16 cellular contexts compared by ENCODE assay signal in the genomic region with DNA sequence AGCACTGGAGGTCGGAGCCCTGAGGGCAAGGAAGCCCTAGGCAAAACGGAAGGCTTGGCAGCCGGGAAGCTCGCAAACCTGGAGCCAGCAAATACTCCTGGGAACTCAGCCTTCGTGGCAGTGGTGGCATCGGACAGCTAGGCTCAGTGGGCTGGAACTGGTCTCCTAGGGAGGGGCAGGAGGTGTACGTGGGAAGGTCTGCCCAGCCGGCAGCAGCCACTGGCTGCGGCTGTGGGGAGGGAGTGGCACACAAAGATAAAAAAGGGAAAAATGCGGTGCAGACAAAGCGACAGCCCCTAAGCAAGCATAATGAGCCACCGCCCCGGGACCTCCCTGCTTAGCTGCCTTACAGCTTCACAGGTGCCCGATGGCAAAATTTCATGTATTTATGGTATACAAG.
DNase-seq lines count a peak whose midpoint lies in the region; ATAC-seq and TF ChIP-seq lines count a peak whose summit lies in the region.
"Had no signal": no experiment of that assay in that cellular context is flagged by ENCODE, and none has a peak within 500 bp of the region (broad histone marks: within the 10 kb centered on the region; RNA-seq: fewer than 3 reads in every experiment).

No MANE protein-coding gene starts in this region.

- no peak for ATAC-seq in activated T-cell treated with anti-CD3 and anti-CD28 coated beads, Interleukin-2, amount 50 U/mL, for 4 hours
- no peak for ATAC-seq in activated T-cell treated with anti-CD3 and anti-CD28 coated beads, Interleukin-2, amount 50 U/mL, for 72 hours (replicated peaks in 1 of 2)
- ATAC-seq in memory B cell (ENCODE audit: low read depth) (no peak), HG02870 (IDR thresholded peaks at IDR 0.05; ENCODE audit: unreplicated experiment) (no peak)
- ATAC-seq: activated CD4-positive, CD25-positive, alpha-beta regulatory T cell treated with anti-CD3 and anti-CD28 coated beads, Interleukin-2, amount 50 U/mL, for 24 hours had no signal

- DNase-seq in activated T-cell treated with anti-CD3 and anti-CD28 coated beads, Interleukin-2, amount 50 U/mL, for 4 hours = no peak
- no peak for DNase-seq in activated T-cell treated with anti-CD3 and anti-CD28 coated beads, Interleukin-2, amount 50 U/mL, for 72 hours
- no peak for DNase-seq in CD14-positive monocyte (ENCODE audit: low spot score)
- peak; percentile 58 for DNase-seq in RPMI8226
- DNase-seq in memory B cell (ENCODE audit: low spot score in 2 of 2) = no peak
- no peak for DNase-seq in RKO (ENCODE audit: low spot score)
- DNase-seq in amniotic stem cell (lab: John Stamatoyannopoulos, UW) = no peak
- DNase-seq: cortex of kidney; H9; kidney; NCI-H146; nucleus accumbens; small intestine; stimulated activated CD4-positive, alpha-beta T cell treated with anti-CD3 and anti-CD28 coated beads, Interleukin-4, amount 100 ng/mL, for 1 hour had no signal

- H3K4me3 Mint-ChIP-seq in activated T-cell treated with anti-CD3 and anti-CD28 coated beads, Interleukin-2, amount 50 U/mL, for 4 hours = peak overlapping the region; percentile 51
- no peak overlapping the region for H3K4me3 Mint-ChIP-seq in activated T-cell treated with anti-CD3 and anti-CD28 coated beads, Interleukin-2, amount 50 U/mL, for 72 hours
- H3K4me3 Mint-ChIP-seq in CD14-positive monocyte (peak overlapping the region; percentile 30 to 73), memory B cell (peak overlapping the region; percentile 70)
- H3K4me3 Mint-ChIP-seq: H9 had no signal

- H3K36me3 Mint-ChIP-seq in activated T-cell treated with anti-CD3 and anti-CD28 coated beads, Interleukin-2, amount 50 U/mL, for 4 hours (ENCODE audit: insufficient read depth) = no peaks in the 10 kb centered on the region
- H3K36me3 Mint-ChIP-seq in activated T-cell treated with anti-CD3 and anti-CD28 coated beads, Interleukin-2, amount 50 U/mL, for 72 hours (ENCODE audit: insufficient read depth in 2 of 2) = no peaks in the 10 kb centered on the region
- no peaks in the 10 kb centered on the region for H3K36me3 Mint-ChIP-seq in CD14-positive monocyte
- no peaks in the 10 kb centered on the region for H3K36me3 Mint-ChIP-seq in memory B cell

- no peak overlapping the region for H3K27ac Mint-ChIP-seq in activated T-cell treated with anti-CD3 and anti-CD28 coated beads, Interleukin-2, amount 50 U/mL, for 72 hours
- H3K27ac Mint-ChIP-seq in CD14-positive monocyte = peak overlapping the region in 1 of 7 donors; percentile 77
- no peak overlapping the region for H3K27ac Mint-ChIP-seq in memory B cell
- H3K27ac Mint-ChIP-seq: H9 had no signal

- intact Hi-C loops in CD14-positive monocyte (cut with micrococcal nuclease) = no loop called here

- peaks cover 1% of the 10 kb centered on the region for H3K27me3 Mint-ChIP-seq in activated T-cell treated with anti-CD3 and anti-CD28 coated beads, Interleukin-2, amount 50 U/mL, for 4 hours (ENCODE audit: low read depth)
- H3K27me3 Mint-ChIP-seq in activated T-cell treated with anti-CD3 and anti-CD28 coated beads, Interleukin-2, amount 50 U/mL, for 72 hours (ENCODE audit: low read depth) = no peaks in the 10 kb centered on the region
- H3K27me3 Mint-ChIP-seq in CD14-positive monocyte (ENCODE audit: low read depth in 3 of 3) (no peaks in the 10 kb centered on the region), memory B cell (peaks cover 1% of the 10 kb centered on the region)

- TF ChIP-seq CTCF in CD14-positive monocyte (IDR thresholded peaks at IDR 0.05) = no peak

- H3K9me3 Mint-ChIP-seq in activated T-cell treated with anti-CD3 and anti-CD28 coated beads, Interleukin-2, amount 50 U/mL, for 4 hours = no peaks in the 10 kb centered on the region
- H3K9me3 Mint-ChIP-seq in activated T-cell treated with anti-CD3 and anti-CD28 coated beads, Interleukin-2, amount 50 U/mL, for 72 hours = no peaks in the 10 kb centered on the region
- H3K9me3 Mint-ChIP-seq in CD14-positive monocyte (peaks cover 0 to 3% (median 0%) of the 10 kb centered on the region in 7 donors), memory B cell (no peaks in the 10 kb centered on the region)
- H3K9me3 Mint-ChIP-seq: H9 had no signal

- H3K4me1 Mint-ChIP-seq in activated T-cell treated with anti-CD3 and anti-CD28 coated beads, Interleukin-2, amount 50 U/mL, for 4 hours (ENCODE audit: low read depth) = no peaks in the 10 kb centered on the region
- no peaks in the 10 kb centered on the region for H3K4me1 Mint-ChIP-seq in activated T-cell treated with anti-CD3 and anti-CD28 coated beads, Interleukin-2, amount 50 U/mL, for 72 hours (ENCODE audit: low read depth)
- H3K4me1 Mint-ChIP-seq in CD14-positive monocyte (no peaks in the 10 kb centered on the region), memory B cell (no peaks in the 10 kb centered on the region)
- H3K4me1 Mint-ChIP-seq: H9 had no signal

Comparison
In these comparisons a context has a peak if more than half of its experiments do, and no peak if none do; other contexts are left out.
1. H3K4me3 Mint-ChIP-seq: peak in activated T-cell treated with anti-CD3 and anti-CD28 coated beads, Interleukin-2, amount 50 U/mL, for 4 hours (single experiment), CD14-positive monocyte (2 of 2) and memory B cell (single experiment); none in activated T-cell treated with anti-CD3 and anti-CD28 coated beads, Interleukin-2, amount 50 U/mL, for 72 hours (0 of 2).